21 cellular contexts compared by ENCODE assay signal in the genomic region with DNA sequence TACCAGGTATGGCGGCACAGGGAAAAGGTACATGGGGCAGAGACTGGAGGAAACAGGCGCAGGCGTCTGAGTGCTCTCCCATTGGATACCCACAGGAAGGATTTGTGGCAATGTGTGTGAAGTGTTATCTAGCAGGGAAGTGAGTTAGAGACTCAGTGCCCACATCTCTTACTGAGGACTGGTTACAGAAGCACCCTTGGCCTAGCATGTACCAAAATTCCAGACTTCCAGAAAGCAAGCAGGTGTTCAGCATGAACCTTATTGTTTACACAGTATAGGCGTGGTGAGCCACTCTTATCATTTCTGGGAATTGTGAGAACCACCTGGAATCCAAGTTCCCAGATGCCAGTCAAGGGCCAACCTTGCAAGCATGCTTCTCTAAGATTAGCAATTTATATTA. TPM values are rescaled to one million over a fixed set of nuclear protein-coding genes. Genes with fewer than 3 reads are reported as not detected.
A peak's percentile ranks its signal among the peaks of the same experiment; 100 is the strongest.
DNase-seq lines count a peak whose midpoint lies in the region; ATAC-seq and TF ChIP-seq lines count a peak whose summit lies in the region.
"Had no signal": no experiment of that assay in that cellular context is flagged by ENCODE, and none has a peak within 500 bp of the region (broad histone marks: within the 10 kb centered on the region; RNA-seq: fewer than 3 reads in every experiment).

No MANE protein-coding gene starts in this region.

- peak; percentile 31 for DNase-seq in COLO668 (lab: John Stamatoyannopoulos, UW; ENCODE audit: unreplicated experiment)
- peak; percentile 64 for DNase-seq in NCI-H146 (lab: John Stamatoyannopoulos, UW)
- no peak for DNase-seq in RWPE2 (ENCODE audit: low spot score)
- peak; percentile 30 to 61 for DNase-seq in trophoblast cell
- DNase-seq in BE2C = no peak
- DNase-seq: activated CD4-positive, alpha-beta T cell treated with anti-CD3 and anti-CD28 coated beads for 1 hour; activated T-cell treated with anti-CD3 and anti-CD28 coated beads, Interleukin-2, amount 50 U/mL, for 72 hours; effector memory CD4-positive, alpha-beta T cell; EL; H9; kidney glomerular epithelial cell; naive thymus-derived CD8-positive, alpha-beta T cell; NCI-H2081 treated with DMSO at 0.1 percent for 48 hours had no signal

- WGBS in trophoblast cell (ENCODE audit: extremely low coverage, insufficient coverage, insufficient read length) = no CpG with 5 or more reads among the region's 4 CpGs

- H3K27ac ChIP-seq in RWPE2 (ENCODE audit: poor library complexity, severe bottlenecking) = no peak overlapping the region
- H3K27ac ChIP-seq in trophoblast cell (ENCODE audit: low read depth, low read length) = no peak overlapping the region
- H3K27ac ChIP-seq: gastroesophageal sphincter, parathyroid adenoma had no signal

- H3K27me3 ChIP-seq in RWPE2 (ENCODE audit: insufficient read depth, poor library complexity, severe bottlenecking) = no peaks in the 10 kb centered on the region
- H3K27me3 ChIP-seq in trophoblast cell (ENCODE audit: insufficient read depth, low read length) = no peaks in the 10 kb centered on the region
- H3K27me3 ChIP-seq in BE2C = no peaks in the 10 kb centered on the region
- H3K27me3 ChIP-seq: gastroesophageal sphincter, thyroid gland had no signal

- no peak overlapping the region for H3K23ac ChIP-seq in trophoblast cell (ENCODE audit: low read length)

- no peak overlapping the region for H3K9ac ChIP-seq in trophoblast cell (ENCODE audit: low read length)
- H3K9ac ChIP-seq: parathyroid adenoma had no signal

- peak overlapping the region; percentile 77 for H4K91ac ChIP-seq in trophoblast cell (ENCODE audit: low read depth, low read length)

- H2BK5ac ChIP-seq in trophoblast cell (ENCODE audit: low read depth, low read length, poor library complexity) = peak overlapping the region; percentile 26

- H2BK120ac ChIP-seq in trophoblast cell (ENCODE audit: insufficient read depth, low read length, poor library complexity) = peak overlapping the region; percentile 50

- H3K18ac ChIP-seq in trophoblast cell (ENCODE audit: low read length) = peak overlapping the region; percentile 48

- H4K12ac ChIP-seq in trophoblast cell (ENCODE audit: low read depth, low read length) = no peak overlapping the region

- H3K4ac ChIP-seq in trophoblast cell (ENCODE audit: low read depth, low read length) = peak overlapping the region; percentile 39

- H2AK5ac ChIP-seq in trophoblast cell (ENCODE audit: low read length) = peak overlapping the region; percentile 71

- H3K79me1 ChIP-seq in trophoblast cell (ENCODE audit: low read length) = peaks cover 32% of the 10 kb centered on the region

- H3K4me3 ChIP-seq in RWPE2 (ENCODE audit: severe bottlenecking) = no peak overlapping the region
- no peak overlapping the region for H3K4me3 ChIP-seq in trophoblast cell (ENCODE audit: low read depth, low read length)
- no peak overlapping the region for H3K4me3 ChIP-seq in BE2C (ENCODE audit: low read depth, low read length)
- H3K4me3 ChIP-seq: gastroesophageal sphincter, K562, thyroid gland had no signal

- H3K36me3 ChIP-seq in RWPE2 (ENCODE audit: low read depth) (peaks cover 85% of the 10 kb centered on the region), trophoblast cell (ENCODE audit: control insufficient read depth in 1 of 2, insufficient read depth in 2 of 2, low read length in 2 of 2) (peaks cover 20 to 29% of the 10 kb centered on the region in 2 experiments), BE2C (peaks cover 45% of the 10 kb centered on the region)

- H2BK12ac ChIP-seq in trophoblast cell (ENCODE audit: low read length) = peak overlapping the region; percentile 80

- peak overlapping the region; percentile 6 for H4K8ac ChIP-seq in trophoblast cell (ENCODE audit: low read depth, low read length)

- TF ChIP-seq CTCF in RWPE2 (IDR thresholded peaks at IDR 0.05; ENCODE audit: poor library complexity, severe bottlenecking) (no peak), BE2C (IDR thresholded peaks at IDR 0.05; ENCODE audit: low read depth, low read length) (no peak)

- peak overlapping the region; percentile 45 for H3K14ac ChIP-seq in trophoblast cell (ENCODE audit: low read length)

- H2AFZ ChIP-seq in trophoblast cell (ENCODE audit: insufficient read depth, low read length, poor library complexity) = no peak overlapping the region
- H2AFZ ChIP-seq: parathyroid adenoma had no signal

- H3K4me2 ChIP-seq in trophoblast cell (ENCODE audit: low read length) = no peak overlapping the region

- H3K9me3 ChIP-seq in RWPE2 (ENCODE audit: severe bottlenecking) = no peaks in the 10 kb centered on the region
- H3K9me3 ChIP-seq in trophoblast cell (ENCODE audit: insufficient read depth, low read depth, low read length) = no peaks in the 10 kb centered on the region
- no peaks in the 10 kb centered on the region for H3K9me3 ChIP-seq in BE2C
- H3K9me3 ChIP-seq: gastroesophageal sphincter, thyroid gland had no signal

- H3K4me1 ChIP-seq in RWPE2 (ENCODE audit: insufficient read depth, poor library complexity, severe bottlenecking) = peaks cover 7% of the 10 kb centered on the region
- peaks cover 17 to 21% of the 10 kb centered on the region in 2 experiments for H3K4me1 ChIP-seq in trophoblast cell (ENCODE audit: control insufficient read depth in 1 of 2, insufficient read depth in 2 of 2, low read length in 2 of 2)
- no peaks in the 10 kb centered on the region; the same call in 1 of the 2 replicates for H3K4me1 ChIP-seq in BE2C
- H3K4me1 ChIP-seq: parathyroid adenoma had no signal

- H3K79me2 ChIP-seq in trophoblast cell (ENCODE audit: control insufficient read depth, insufficient read depth, low read length, poor library complexity) = peaks cover 4% of the 10 kb centered on the region

- ATAC-seq in RWPE2 (ENCODE audit: low read depth) (peak; percentile 48), GM21423 (IDR thresholded peaks at IDR 0.05; ENCODE audit: unreplicated experiment) (no peak), GM19455 (IDR thresholded peaks at IDR 0.05; ENCODE audit: unreplicated experiment) (no peak)
- ATAC-seq: activated T-cell treated with anti-CD3 and anti-CD28 coated beads, Interleukin-2, amount 50 U/mL, for 72 hours; esophagus mucosa; gastroesophageal sphincter; K562; naive thymus-derived CD8-positive, alpha-beta T cell; stimulated activated memory B cell treated with anti-CD40 and anti-IgM and Interleukin-4, amounts not matched to agents 10 μg/mL and 1 μg/mL and 100 μg/mL, for 72 hours had no signal

RNA-seq across cellular contexts. Expression of a gene that starts 14.2 kb away (rescaled TPM):
- 61.2 and 63.9 TPM in 2 replicates for polyA plus RNA-seq in trophoblast cell (2013)
- 51.0 TPM for polyA plus RNA-seq in BE2C (2012; ENCODE audit: insufficient read depth, insufficient read length, low read depth)

RNA-seq across cellular contexts. Expression of a gene that starts 42.0 kb away (rescaled TPM):
- polyA plus RNA-seq in trophoblast cell (2013) = 0.11 and 0.19 TPM in 2 replicates
- polyA plus RNA-seq in BE2C (2012; ENCODE audit: insufficient read depth, insufficient read length, low read depth) = not detected
- polyA plus RNA-seq: K562; naive thymus-derived CD8-positive, alpha-beta T cell had no signal

RNA-seq across cellular contexts. Expression of a gene that starts 42.3 kb away (rescaled TPM):
- polyA plus RNA-seq in trophoblast cell (2013) = 188 and 198 TPM in 2 replicates
- 12.5 TPM for polyA plus RNA-seq in BE2C (2012; ENCODE audit: insufficient read depth, insufficient read length, low read depth)

Comparison
In these comparisons a context has a peak if more than half of its experiments do, and no peak if none do; other contexts are left out.
1. DNase-seq: peak in COLO668 (single experiment), NCI-H146 (single experiment) and trophoblast cell (2 of 2); none in RWPE2 (single experiment) and BE2C (single experiment).